8 cellular contexts compared by ENCODE assay signal in genomic region chr1:67686272-67687197, GRCh38. TPM values are rescaled to one million over a fixed set of nuclear protein-coding genes. Genes with fewer than 3 reads are reported as not detected.
A peak's percentile ranks its signal among the peaks of the same experiment; 100 is the strongest.
DNase-seq lines count a peak whose midpoint lies in the region; TF ChIP-seq lines count a peak whose summit lies in the region.

No MANE protein-coding gene starts in this region.

- H3K4me2 ChIP-seq in MM.1S (ENCODE audit: low read depth, low read length), result peak overlapping the region; percentile 58

- H3K27me3 Mint-ChIP-seq in activated naive CD4-positive, alpha-beta T cell treated with anti-CD3 and anti-CD28 coated beads, Interleukin-2, amount 10 ng/mL, durations not matched to agents 7 days and 5 days, result no peaks in the 10 kb centered on the region

- no peaks in the 10 kb centered on the region; the same call in 1 of the 2 replicates for H3K36me3 ChIP-seq in MM.1S (replicated peaks; ENCODE audit: insufficient read depth, low read length)
- H3K36me3 ChIP-seq in transverse colon, result peaks cover 0 to 7% (median 3%) of the 10 kb centered on the region in 4 donors

- intact Hi-C loops in transverse colon (cut with DNase I; ENCODE audit: low total_unique reads), result no loop called here

- H3K4me1 ChIP-seq in MM.1S (ENCODE audit: low read length), result peaks cover 11% of the 10 kb centered on the region; the same call in 1 of the 2 replicates
- H3K4me1 ChIP-seq in transverse colon, result peaks cover 8 to 34% (median 28%) of the 10 kb centered on the region in 4 donors

- peak; percentile 38 for TF ChIP-seq EP300 in transverse colon (IDR thresholded peaks at IDR 0.05; ENCODE audit: low read depth)

- no peaks in the 10 kb centered on the region for H4K20me1 ChIP-seq in MM.1S (ENCODE audit: insufficient read depth, low read length)

- DNase-seq in GDM1 (lab: John Stamatoyannopoulos, UW) (peak; percentile 70), HCEC 1CT (peak; percentile 99), MM.1S (peak; percentile 69), SK-MEL-5 (ENCODE audit: low read depth, low spot score) (peak; percentile 60), globus pallidus (ENCODE audit: low spot score) (peak; percentile 50), nucleus accumbens (lab: John Stamatoyannopoulos, UW) (peak in 53 of 56 donors; percentile 18 to 80 (median 55)), transverse colon (peak; percentile 80)
- peak; percentile 81 for DNase-seq in activated naive CD4-positive, alpha-beta T cell treated with anti-CD3 and anti-CD28 coated beads, Interleukin-2, amount 10 ng/mL, durations not matched to agents 7 days and 5 days

- H3K36me3 Mint-ChIP-seq in activated naive CD4-positive, alpha-beta T cell treated with anti-CD3 and anti-CD28 coated beads, Interleukin-2, amount 10 ng/mL, durations not matched to agents 7 days and 5 days, result peaks cover 25% of the 10 kb centered on the region

- H3K27me3 ChIP-seq in MM.1S (replicated peaks; ENCODE audit: insufficient read depth, low read length) (no peaks in the 10 kb centered on the region), transverse colon (no peaks in the 10 kb centered on the region)

- H3K27ac ChIP-seq in MM.1S (ENCODE audit: low read length) (peak overlapping the region; percentile 93), transverse colon (peak overlapping the region; percentile 96 to 98 (median 98))

- TF ChIP-seq POLR2A in transverse colon (IDR thresholded peaks at IDR 0.05), result peak; percentile 82

- peak overlapping the region; percentile 98 for H3K4me3 ChIP-seq in MM.1S (ENCODE audit: low read length)
- H3K4me3 ChIP-seq in transverse colon, result peak overlapping the region; percentile 80 to 92 (median 89)

- H3K9ac ChIP-seq in MM.1S (ENCODE audit: low read length), result peak overlapping the region; percentile 98

- in situ Hi-C loops in SK-MEL-5 (cut with HindIII; ENCODE audit: low pct_unique_long_range_greater_than_20kb, low sequenced_read_pairs), result no loop called here
- in situ Hi-C loops in transverse colon (cut with MboI; ENCODE audit: low pct_ligation_motif_present in 1 of 4, low pct_unique_long_range_greater_than_20kb in 1 of 4, low sequenced_read_pairs in 3 of 4), result loop anchor here in 1 of 4 donors (10.0 kb wide), 1 partner anchor 48 kb away; no protein-coding TSS in a partner anchor

- TF ChIP-seq CTCF in MM.1S (IDR thresholded peaks at IDR 0.05; ENCODE audit: low read length) (no peak), transverse colon (IDR thresholded peaks at IDR 0.05) (peak in 1 of 5 experiments; percentile 6)

- H3K4me3 Mint-ChIP-seq in activated naive CD4-positive, alpha-beta T cell treated with anti-CD3 and anti-CD28 coated beads, Interleukin-2, amount 10 ng/mL, durations not matched to agents 7 days and 5 days, result peak overlapping the region; percentile 97

- H3K9me2 ChIP-seq in MM.1S (replicated peaks; ENCODE audit: insufficient read depth, low read length), result no peaks in the 10 kb centered on the region

- peak overlapping the region; percentile 60; the same call in 1 of the 2 replicates for H2AFZ ChIP-seq in MM.1S (ENCODE audit: low read length)

- H3K27ac Mint-ChIP-seq in activated naive CD4-positive, alpha-beta T cell treated with anti-CD3 and anti-CD28 coated beads, Interleukin-2, amount 10 ng/mL, durations not matched to agents 7 days and 5 days, result peak overlapping the region; percentile 99

- CTCF ChIA-PET in activated naive CD4-positive, alpha-beta T cell treated with anti-CD3 and anti-CD28 coated beads, Interleukin-2, amount 10 ng/mL, durations not matched to agents 7 days and 5 days (lab: Charles Lee), result interaction anchor here (0.6 to 3.7 kb wide), 4 partner anchors 12 to 73 kb away, joined by 3 to 17 read pairs (median 4); no protein-coding TSS in a partner anchor

- WGBS in transverse colon (ENCODE audit: low coverage in 1 of 2), 2 donors, result 0% methylated on average over 9 to 27 of the region's 42 CpGs

- H3F3A ChIP-seq in MM.1S (ENCODE audit: insufficient read depth, low read length), result peaks cover 31% of the 10 kb centered on the region

- peaks cover 26% of the 10 kb centered on the region for H3K79me2 ChIP-seq in MM.1S (ENCODE audit: low read length)

- H3K4me1 Mint-ChIP-seq in activated naive CD4-positive, alpha-beta T cell treated with anti-CD3 and anti-CD28 coated beads, Interleukin-2, amount 10 ng/mL, durations not matched to agents 7 days and 5 days, result peaks cover 37% of the 10 kb centered on the region

- H3K9me3 ChIP-seq in MM.1S (replicated peaks; ENCODE audit: insufficient read depth, low read length) (no peaks in the 10 kb centered on the region), transverse colon (no peaks in the 10 kb centered on the region)

- no peaks in the 10 kb centered on the region for H3K9me3 Mint-ChIP-seq in activated naive CD4-positive, alpha-beta T cell treated with anti-CD3 and anti-CD28 coated beads, Interleukin-2, amount 10 ng/mL, durations not matched to agents 7 days and 5 days

RNA-seq across cellular contexts. Expression of gene GADD45A, which starts 1.5 kb away (rescaled TPM):
- 7.4 and 9.4 TPM in 2 replicates for total RNA-seq in SK-MEL-5 (2014; rRNA removed; shearing (Covaris generic))
- polyA plus RNA-seq in SK-MEL-5 (2015; cell fraction: cytosol; rRNA removed), result 31.4 and 31.6 TPM in 2 replicates
- 30.4 and 54.8 TPM in 2 replicates for polyA plus RNA-seq in SK-MEL-5 (2015; cell fraction: nucleus; rRNA removed)
- total RNA-seq in transverse colon, result 10 to 100 TPM in 3 of 4 donors, 1 to 10 TPM in 1; 2.0 to 79.7 (median 69.9) TPM

Comparison
In these comparisons a context has a peak if more than half of its experiments do, and no peak if none do; other contexts are left out.
1. Peak in every context shown above with its lines: DNase-seq, H3K4me3 ChIP-seq and H3K27ac ChIP-seq.